ENCODE assay signal across 11 cellular contexts in genomic region chr4:118989098-118990080, GRCh38.
DNase-seq lines count a peak whose midpoint lies in the region; ATAC-seq and TF ChIP-seq lines count a peak whose summit lies in the region.
"Had no signal": no experiment of that assay in that cellular context is flagged by ENCODE, and none has a peak within 500 bp of the region (broad histone marks: within the 10 kb centered on the region; RNA-seq: fewer than 3 reads in every experiment).

No MANE protein-coding gene starts in this region.

- H3K27me3 ChIP-seq in transverse colon = no peaks in the 10 kb centered on the region

- no peak overlapping the region for H3K4me3 Mint-ChIP-seq in chondrocyte (ENCODE audit: unreplicated experiment)

- in situ Hi-C loops in transverse colon (cut with MboI; ENCODE audit: low pct_ligation_motif_present in 1 of 4, low pct_unique_long_range_greater_than_20kb in 1 of 4, low sequenced_read_pairs in 3 of 4) = loop anchor here (10.0 to 25.0 kb wide), 3 partner anchors 227 to 498 kb away; no protein-coding TSS in a partner anchor

- no peaks in the 10 kb centered on the region for H3K9me3 ChIP-seq in transverse colon

- no peaks in the 10 kb centered on the region for H3K36me3 ChIP-seq in transverse colon

- peaks cover 2% of the 10 kb centered on the region for H3K9me3 Mint-ChIP-seq in chondrocyte (ENCODE audit: low read depth)

- no peak overlapping the region for H3K4me3 ChIP-seq in lower leg skin (ENCODE audit: low read depth, poor library complexity, severe bottlenecking)
- H3K4me3 ChIP-seq in transverse colon = no peak overlapping the region

- H3K27me3 Mint-ChIP-seq in chondrocyte (ENCODE audit: low read depth) = no peaks in the 10 kb centered on the region

- peaks cover 10 to 49% (median 18%) of the 10 kb centered on the region in 4 donors for H3K4me1 ChIP-seq in transverse colon

- no peak for ATAC-seq in HG03280 (IDR thresholded peaks at IDR 0.05; ENCODE audit: unreplicated experiment)

- TF ChIP-seq EP300 in transverse colon (IDR thresholded peaks at IDR 0.05; ENCODE audit: low read depth) = no peak

- H3K27ac ChIP-seq in transverse colon = peak overlapping the region; percentile 82 to 87 (median 84)

- DNase-seq in HT1080 (ENCODE audit: low read depth) (peak; percentile 90), chondrocyte (ENCODE audit: low spot score) (no peak), lower leg skin (ENCODE audit: low spot score in 2 of 2) (peak; percentile 71 to 77), transverse colon (no peak), cerebellar nuclear complex (lab: John Stamatoyannopoulos, UW) (no peak), posterior vena cava (ENCODE audit: low spot score) (no peak)
- DNase-seq: activated naive CD4-positive, alpha-beta T cell treated with anti-CD3 and anti-CD28 coated beads, Interleukin-2, amount 50 U/mL, for 16 hours; NCI-H1105 treated with DMSO at 0.1 percent for 48 hours; stimulated activated CD4-positive, alpha-beta T cell treated with anti-CD3 and anti-CD28 coated beads, Interleukin-2, amount 100 ng/mL, for 48 hours; T-helper 1 cell had no signal

- TF ChIP-seq CTCF in chondrocyte (IDR thresholded peaks at IDR 0.05) (no peak), lower leg skin (IDR thresholded peaks at IDR 0.05) (no peak), transverse colon (IDR thresholded peaks at IDR 0.05) (no peak)

- WGBS in lower leg skin, 2 donors = 57 to 62% methylated on average over 7 of the region's 7 CpGs
- 65 to 73% methylated on average over 4 to 7 of the region's 7 CpGs for whole genome bisulfite sequencing in transverse colon (ENCODE audit: low coverage in 1 of 2), 2 donors

- intact Hi-C loops in lower leg skin (cut with DNase I; ENCODE audit: low total_unique reads) = no loop called here
- intact Hi-C loops in transverse colon (cut with DNase I; ENCODE audit: low total_unique reads) = loop anchor here (10.0 kb wide), 1 partner anchor 225 kb away; the partner anchor contains the start of gene USP53
- intact Hi-C loops in posterior vena cava (cut with DNase I) = loop anchor here (5.0 to 10.0 kb wide), 4 partner anchors 43 to 295 kb away; partner anchors contain the start of gene MYOZ2 (in 1 of the 2)

- TF ChIP-seq POLR2A in lower leg skin (IDR thresholded peaks at IDR 0.05) (no peak), transverse colon (IDR thresholded peaks at IDR 0.05) (no peak)

- H3K27ac Mint-ChIP-seq in chondrocyte (ENCODE audit: unreplicated experiment) = peak overlapping the region; percentile 91

- no peaks in the 10 kb centered on the region for H3K36me3 Mint-ChIP-seq in chondrocyte (ENCODE audit: low read depth)

- peaks cover 39% of the 10 kb centered on the region for H3K4me1 Mint-ChIP-seq in chondrocyte (ENCODE audit: low read depth)

Comparison
In these comparisons a context has a peak if more than half of its experiments do, and no peak if none do; other contexts are left out.
1. DNase-seq: peak in HT1080 (single experiment) and lower leg skin (2 of 2); none in chondrocyte (single experiment), transverse colon (single experiment), cerebellar nuclear complex (0 of 2) and posterior vena cava (single experiment).